18 cellular contexts compared by ENCODE assay signal in the genomic region with DNA sequence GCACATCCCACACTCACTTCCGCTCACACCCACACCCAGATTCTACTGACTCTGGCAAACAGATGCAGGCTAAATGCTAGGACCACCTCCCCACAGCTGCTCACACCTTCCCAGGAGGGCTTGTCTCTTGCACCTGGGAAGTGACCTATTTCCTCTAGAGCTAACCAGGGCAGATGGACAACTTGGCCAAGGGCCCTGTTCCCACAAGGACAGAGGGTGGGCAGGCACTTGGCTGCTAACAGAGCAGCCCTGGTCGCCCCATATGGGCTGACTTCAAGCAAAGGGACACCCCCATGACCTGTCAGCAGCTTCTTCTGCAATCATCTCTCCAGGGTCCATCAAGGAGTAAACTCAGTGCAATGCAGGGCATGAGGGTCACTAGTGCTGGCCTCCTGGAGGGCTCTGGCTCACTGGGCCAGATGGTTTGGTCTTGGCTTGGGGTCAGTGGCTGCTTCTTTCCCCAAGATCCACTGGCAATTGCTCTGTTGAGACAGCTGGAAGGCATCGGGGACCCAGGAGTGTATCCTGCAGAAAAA.
A peak's percentile ranks its signal among the peaks of the same experiment; 100 is the strongest.
DNase-seq lines count a peak whose midpoint lies in the region; ATAC-seq and TF ChIP-seq lines count a peak whose summit lies in the region.
"Had no signal": no experiment of that assay in that cellular context is flagged by ENCODE, and none has a peak within 500 bp of the region (broad histone marks: within the 10 kb centered on the region; RNA-seq: fewer than 3 reads in every experiment).

No MANE protein-coding gene starts in this region.

- no peaks in the 10 kb centered on the region for H3K27me3 Mint-ChIP-seq in stimulated activated memory B cell treated with anti-CD40 and anti-IgM and Interleukin-4, amounts not matched to agents 10 μg/mL and 1 μg/mL and 100 μg/mL, for 72 hours

- peaks cover 10% of the 10 kb centered on the region for H3K9me3 Mint-ChIP-seq in stimulated activated memory B cell treated with anti-CD40 and anti-IgM and Interleukin-4, amounts not matched to agents 10 μg/mL and 1 μg/mL and 100 μg/mL, for 72 hours

- peak; percentile 35 for DNase-seq in RWPE2 (ENCODE audit: low spot score)
- peak; percentile 65 for DNase-seq in cerebellar cortex (ENCODE audit: low spot score)
- DNase-seq in left kidney (ENCODE audit: low read depth, low spot score): peak; percentile 16
- no peak for DNase-seq in NK-92 (lab: John Stamatoyannopoulos, UW; ENCODE audit: unreplicated experiment)
- DNase-seq in nucleus accumbens (lab: John Stamatoyannopoulos, UW): no peak
- DNase-seq: BE2C, DMS79 treated with DMSO at 0.1 percent for 48 hours, Kasumi-1, NCI-H1694 treated with DMSO at 0.1 percent for 48 hours, NCI-H2081 treated with DMSO at 0.1 percent for 48 hours, NCI-H2171 treated with DMSO at 0.1 percent for 48 hours, NCI-H526, OCI-M1, SHP77 treated with DMSO at 0.1 percent for 48 hours had no signal

- H3K36me3 Mint-ChIP-seq in stimulated activated memory B cell treated with anti-CD40 and anti-IgM and Interleukin-4, amounts not matched to agents 10 μg/mL and 1 μg/mL and 100 μg/mL, for 72 hours: no peaks in the 10 kb centered on the region

- no peak for TF ChIP-seq CTCF in RWPE2 (IDR thresholded peaks at IDR 0.05; ENCODE audit: poor library complexity, severe bottlenecking)

- no peak for ATAC-seq in RWPE2 (ENCODE audit: low read depth)
- peak; percentile 24 for ATAC-seq in stimulated activated memory B cell treated with anti-CD40 and anti-IgM and Interleukin-4, amounts not matched to agents 10 μg/mL and 1 μg/mL and 100 μg/mL, for 72 hours
- no peak for ATAC-seq in HG03280 (IDR thresholded peaks at IDR 0.05; ENCODE audit: unreplicated experiment)
- ATAC-seq: GM12878 had no signal

- no peaks in the 10 kb centered on the region for H3K4me1 ChIP-seq in RWPE2 (ENCODE audit: insufficient read depth, poor library complexity, severe bottlenecking)
- H3K4me1 ChIP-seq: BE2C had no signal

- no peaks in the 10 kb centered on the region for H3K27me3 ChIP-seq in RWPE2 (ENCODE audit: insufficient read depth, poor library complexity, severe bottlenecking)
- H3K27me3 ChIP-seq: BE2C had no signal

- H3K4me3 ChIP-seq in RWPE2 (ENCODE audit: severe bottlenecking): no peak overlapping the region
- H3K4me3 ChIP-seq: GM12878, SK-N-MC had no signal

- H3K36me3 ChIP-seq in RWPE2 (ENCODE audit: low read depth): no peaks in the 10 kb centered on the region
- H3K36me3 ChIP-seq: BE2C had no signal

- no peaks in the 10 kb centered on the region for H3K4me1 Mint-ChIP-seq in stimulated activated memory B cell treated with anti-CD40 and anti-IgM and Interleukin-4, amounts not matched to agents 10 μg/mL and 1 μg/mL and 100 μg/mL, for 72 hours

- no peak overlapping the region for H3K27ac Mint-ChIP-seq in stimulated activated memory B cell treated with anti-CD40 and anti-IgM and Interleukin-4, amounts not matched to agents 10 μg/mL and 1 μg/mL and 100 μg/mL, for 72 hours

- no peak overlapping the region for H3K4me3 Mint-ChIP-seq in stimulated activated memory B cell treated with anti-CD40 and anti-IgM and Interleukin-4, amounts not matched to agents 10 μg/mL and 1 μg/mL and 100 μg/mL, for 72 hours

- no peak overlapping the region for H3K27ac ChIP-seq in RWPE2 (ENCODE audit: poor library complexity, severe bottlenecking)
- H3K27ac ChIP-seq: SK-N-MC had no signal

- H3K9me3 ChIP-seq in RWPE2 (ENCODE audit: severe bottlenecking): no peaks in the 10 kb centered on the region
- H3K9me3 ChIP-seq: BE2C had no signal

Comparison
In these comparisons a context has a peak if more than half of its experiments do, and no peak if none do; other contexts are left out.
1. DNase-seq: peak in RWPE2 (single experiment), cerebellar cortex (single experiment) and left kidney (single experiment); none in NK-92 (single experiment) and nucleus accumbens (0 of 56).